ENCODE assay signal across 8 cellular contexts in the genomic region with DNA sequence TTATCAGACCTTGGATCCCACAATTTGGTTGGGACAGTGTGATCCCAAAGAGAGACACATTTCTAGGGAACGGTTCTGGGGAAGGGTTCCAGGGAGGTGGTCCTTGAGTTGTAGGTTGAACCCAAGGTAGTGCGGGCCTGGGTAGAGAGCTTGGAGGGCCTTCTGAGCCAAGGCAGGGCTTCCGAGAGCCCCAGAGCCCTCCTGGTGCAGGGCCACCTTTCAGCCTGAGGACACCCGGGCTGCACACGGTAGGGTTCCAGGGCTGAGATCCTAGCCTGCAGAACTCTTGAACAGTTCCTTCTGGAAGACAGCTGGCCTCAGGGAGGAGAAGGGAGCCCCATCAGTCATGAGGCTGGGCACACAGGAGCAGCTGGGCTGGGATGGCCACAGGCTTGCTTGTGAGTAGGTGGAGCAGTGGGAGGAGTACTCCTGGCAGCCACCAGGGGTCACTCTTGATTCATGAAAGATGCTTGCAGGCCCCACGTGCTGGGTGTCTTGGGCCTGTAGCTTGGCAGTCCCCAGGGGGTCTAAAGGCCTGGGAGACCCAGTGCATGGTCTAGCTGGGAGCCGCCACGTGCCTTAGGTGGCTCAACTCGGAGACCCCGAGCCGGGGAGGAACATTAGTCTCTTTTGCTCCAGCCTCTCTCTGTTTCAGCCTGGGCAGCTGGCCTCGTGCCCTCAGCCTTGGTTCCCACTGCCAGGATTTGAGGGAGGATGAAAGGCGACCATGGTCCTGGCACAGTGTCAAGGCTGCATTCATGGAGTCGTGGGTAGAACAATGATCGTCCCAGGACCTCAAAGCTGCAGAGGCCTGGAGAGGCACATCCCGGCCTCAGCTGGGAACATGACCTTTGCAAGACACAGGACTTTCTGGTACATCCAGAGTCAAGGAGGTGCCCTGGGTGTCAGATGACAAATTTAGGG.
DNase-seq lines count a peak whose midpoint lies in the region; ATAC-seq, FAIRE-seq and TF ChIP-seq lines count a peak whose summit lies in the region.

No MANE protein-coding gene starts in this region.

- peak; percentile 84 to 88 for TF ChIP-seq RAD21 in A549 (conservative IDR thresholded peaks at IDR 0.05 in 1 of 2, IDR thresholded peaks at IDR 0.05 in 1 of 2)

- TF ChIP-seq CTCF in A549 (IDR thresholded peaks at IDR 0.05): peak; percentile 67
- peak; percentile 92 for TF ChIP-seq CTCF in VCaP (conservative IDR thresholded peaks at IDR 0.05)
- peak; percentile 75 for TF ChIP-seq CTCF in bronchial epithelial cell (IDR thresholded peaks at IDR 0.05; ENCODE audit: insufficient read depth, low read length, severe bottlenecking)
- TF ChIP-seq CTCF in kidney epithelial cell (IDR thresholded peaks at IDR 0.05; ENCODE audit: insufficient read depth, low read length, poor library complexity, severe bottlenecking): peak; percentile 69

- peak; percentile 92 to 99 for ATAC-seq in A549
- peak; percentile 85 for ATAC-seq in GM18508 (IDR thresholded peaks at IDR 0.05; ENCODE audit: insufficient read depth, unreplicated experiment)
- ATAC-seq in HG03025 (IDR thresholded peaks at IDR 0.05; ENCODE audit: low FRiP score, unreplicated experiment): peak; percentile 82

- H3K4me1 ChIP-seq in A549: no peaks in the 10 kb centered on the region

- H3K4me3 ChIP-seq in A549: no peak overlapping the region
- H3K4me3 ChIP-seq in bronchial epithelial cell (ENCODE audit: low read depth, low read length): no peak overlapping the region
- no peak overlapping the region for H3K4me3 ChIP-seq in kidney epithelial cell (ENCODE audit: low read depth, low read length)

- peaks cover 5% of the 10 kb centered on the region; the same call in 2 of the 3 replicates for H3K9me3 ChIP-seq in A549

- TF ChIP-seq EP300 in A549 (IDR thresholded peaks at IDR 0.05): no peak

- H3K4me2 ChIP-seq in A549: no peak overlapping the region

- H3K27me3 ChIP-seq in bronchial epithelial cell (ENCODE audit: control insufficient read depth, insufficient read depth, low read length) (no peaks in the 10 kb centered on the region), kidney epithelial cell (ENCODE audit: control insufficient read depth, insufficient read depth, low read length) (no peaks in the 10 kb centered on the region)

- 32% methylated on average over 11 of the region's 16 CpGs for WGBS in A549 (ENCODE audit: missing lambda C conversion rate)

- DNase-seq in A549 (ENCODE audit: low read depth in 1 of 2, low spot score in 1 of 2) (peak; percentile 57 to 78), NCI-H2107 (lab: John Stamatoyannopoulos, UW) (peak; percentile 53), bronchial epithelial cell (ENCODE audit: low read depth) (peak; percentile 35), kidney epithelial cell (ENCODE audit: low read depth) (no peak)
- DNase-seq in stimulated activated CD4-positive, alpha-beta T cell treated with anti-CD3 and anti-CD28 coated beads, Interleukin-2, amount 100 ng/mL, for 24 hours: peak; percentile 52 to 59

- POLR2A ChIA-PET in A549 (lab: Yijun Ruan, JAX): interaction anchor here (0.6 kb wide), 1 partner anchor 799 kb away, joined by 3 read pairs; no protein-coding TSS in a partner anchor

- CTCF ChIA-PET in A549 (lab: Yijun Ruan, JAX): interaction anchor here (0.6 to 2.6 kb wide), 12 partner anchors 10 to 247 kb away, joined by 3 to 23 read pairs (median 4); no protein-coding TSS in a partner anchor

- H3K27ac ChIP-seq in A549: no peak overlapping the region
- peak overlapping the region; percentile 32; the same call in 1 of the 2 replicates for H3K27ac ChIP-seq in VCaP

- H3K36me3 ChIP-seq in bronchial epithelial cell (ENCODE audit: control insufficient read depth, insufficient read depth, low read length) (no peaks in the 10 kb centered on the region), kidney epithelial cell (ENCODE audit: control insufficient read depth, insufficient read depth, low read length) (no peaks in the 10 kb centered on the region)

- FAIRE-seq in A549 (lab: Jason Lieb, UNC) (no peak), bronchial epithelial cell (lab: Jason Lieb, UNC) (no peak)

- no peak for TF ChIP-seq POLR2A in A549 (IDR thresholded peaks at IDR 0.05; ENCODE audit: low read length)

TF ChIP-seq in A549, 52 proteins besides CTCF, POLR2A, EP300 and RAD21:
- TF ChIP-seq, protein P1, sequence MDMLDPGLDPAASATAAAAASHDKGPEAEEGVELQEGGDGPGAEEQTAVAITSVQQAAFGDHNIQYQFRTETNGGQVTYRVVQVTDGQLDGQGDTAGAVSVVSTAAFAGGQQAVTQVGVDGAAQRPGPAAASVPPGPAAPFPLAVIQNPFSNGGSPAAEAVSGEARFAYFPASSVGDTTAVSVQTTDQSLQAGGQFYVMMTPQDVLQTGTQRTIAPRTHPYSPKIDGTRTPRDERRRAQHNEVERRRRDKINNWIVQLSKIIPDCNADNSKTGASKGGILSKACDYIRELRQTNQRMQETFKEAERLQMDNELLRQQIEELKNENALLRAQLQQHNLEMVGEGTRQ (IDR thresholded peaks at IDR 0.05): peak; percentile 58
- TF ChIP-seq, protein P2, sequence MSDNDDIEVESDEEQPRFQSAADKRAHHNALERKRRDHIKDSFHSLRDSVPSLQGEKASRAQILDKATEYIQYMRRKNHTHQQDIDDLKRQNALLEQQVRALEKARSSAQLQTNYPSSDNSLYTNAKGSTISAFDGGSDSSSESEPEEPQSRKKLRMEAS (IDR thresholded peaks at IDR 0.05): peak; percentile 89
- TF ChIP-seq ZC3H11A (IDR thresholded peaks at IDR 0.05): no peak
- TF ChIP-seq JUN (IDR thresholded peaks at IDR 0.05): no peak
- no peak for TF ChIP-seq EHMT2 (IDR thresholded peaks at IDR 0.05; ENCODE audit: low read depth)
- no peak for TF ChIP-seq KDM5A (IDR thresholded peaks at IDR 0.05)
- no peak for TF ChIP-seq SREBF2 (IDR thresholded peaks at IDR 0.05)
- no peak for TF ChIP-seq PHF8 (IDR thresholded peaks at IDR 0.05; ENCODE audit: borderline replicate concordance, low read depth)
- TF ChIP-seq, protein P3, sequence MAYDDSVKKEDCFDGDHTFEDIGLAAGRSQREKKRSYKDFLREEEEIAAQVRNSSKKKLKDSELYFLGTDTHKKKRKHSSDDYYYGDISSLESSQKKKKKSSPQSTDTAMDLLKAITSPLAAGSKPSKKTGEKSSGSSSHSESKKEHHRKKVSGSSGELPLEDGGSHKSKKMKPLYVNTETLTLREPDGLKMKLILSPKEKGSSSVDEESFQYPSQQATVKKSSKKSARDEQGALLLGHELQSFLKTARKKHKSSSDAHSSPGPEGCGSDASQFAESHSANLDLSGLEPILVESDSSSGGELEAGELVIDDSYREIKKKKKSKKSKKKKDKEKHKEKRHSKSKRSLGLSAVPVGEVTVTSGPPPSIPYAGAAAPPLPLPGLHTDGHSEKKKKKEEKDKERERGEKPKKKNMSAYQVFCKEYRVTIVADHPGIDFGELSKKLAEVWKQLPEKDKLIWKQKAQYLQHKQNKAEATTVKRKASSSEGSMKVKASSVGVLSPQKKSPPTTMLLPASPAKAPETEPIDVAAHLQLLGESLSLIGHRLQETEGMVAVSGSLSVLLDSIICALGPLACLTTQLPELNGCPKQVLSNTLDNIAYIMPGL (CRISPR knock-in tag; IDR thresholded peaks at IDR 0.05; ENCODE audit: borderline replicate concordance): no peak
- no peak for TF ChIP-seq FOSB (CRISPR knock-in tag; IDR thresholded peaks at IDR 0.05)
- TF ChIP-seq SMC3 (IDR thresholded peaks at IDR 0.05): peak; percentile 62
- no peak for TF ChIP-seq HEYL (CRISPR knock-in tag; IDR thresholded peaks at IDR 0.05)
- no peak for TF ChIP-seq NFE2L2 (conservative IDR thresholded peaks at IDR 0.05; ENCODE audit: low read length)
- TF ChIP-seq HOXB13 (CRISPR knock-in tag; IDR thresholded peaks at IDR 0.05; ENCODE audit: low read depth): no peak
